Comparison of ENCODE assay signal across 8 cellular contexts in genomic region chr18:63421514-63421913, GRCh38. TPM values are rescaled to one million over a fixed set of nuclear protein-coding genes. Genes with fewer than 3 reads are reported as not detected.
DNase-seq lines count a peak whose midpoint lies in the region; ATAC-seq and TF ChIP-seq lines count a peak whose summit lies in the region.

No MANE protein-coding gene starts in this region.

- DNase-seq in SJSA1 (ENCODE audit: low read depth in 1 of 2, low spot score in 2 of 2) = no peak
- no peak for DNase-seq in fibroblast of mammary gland (ENCODE audit: low read depth)
- no peak for DNase-seq in sigmoid colon
- DNase-seq in DMS153 treated with DMSO at 0.1 percent for 48 hours (lab: John Stamatoyannopoulos, UW; ENCODE audit: unreplicated experiment) = no peak
- no peak for DNase-seq in HPDE6-E6E7 (ENCODE audit: extremely low spot score)

- TF ChIP-seq CTCF in GM12875 (IDR thresholded peaks at IDR 0.05; ENCODE audit: borderline replicate concordance, insufficient read depth, low read depth, low read length) (no peak), fibroblast of mammary gland (conservative IDR thresholded peaks at IDR 0.05; ENCODE audit: control insufficient read depth, insufficient read depth, low read depth, low read length) (no peak), sigmoid colon (IDR thresholded peaks at IDR 0.05) (no peak)

- no peak for TF ChIP-seq POLR2A in sigmoid colon (IDR thresholded peaks at IDR 0.05)

- H3K36me3 ChIP-seq in SJSA1 (peaks cover 25% of the 10 kb centered on the region), sigmoid colon (peaks cover 0 to 31% (median 2%) of the 10 kb centered on the region in 4 donors)

- no peaks in the 10 kb centered on the region for H3K27me3 ChIP-seq in SJSA1 (replicated peaks)
- no peaks in the 10 kb centered on the region for H3K27me3 ChIP-seq in sigmoid colon

- H3K4me3 ChIP-seq in GM12875 (ENCODE audit: low read depth, low read length) = peak overlapping the region; percentile 90
- peak overlapping the region; percentile 67 for H3K4me3 ChIP-seq in SJSA1
- H3K4me3 ChIP-seq in fibroblast of mammary gland (ENCODE audit: control insufficient read depth, low read depth, low read length) = peak overlapping the region; percentile 82
- peak overlapping the region; percentile 68 to 89 (median 84) for H3K4me3 ChIP-seq in sigmoid colon

- ATAC-seq in GM21619 (IDR thresholded peaks at IDR 0.05; ENCODE audit: unreplicated experiment) = no peak
- no peak for ATAC-seq in HG03457 (IDR thresholded peaks at IDR 0.05; ENCODE audit: unreplicated experiment)

- H3K4me1 ChIP-seq in SJSA1 (replicated peaks) (peaks cover 11% of the 10 kb centered on the region), sigmoid colon (peaks cover 0 to 18% (median 15%) of the 10 kb centered on the region in 4 donors)

- intact Hi-C loops in sigmoid colon (cut with DNase I) = loop anchor here (5.0 to 10.0 kb wide), 3 partner anchors 74 to 707 kb away; partner anchors contain the start of gene PHLPP1

- WGBS in sigmoid colon, 2 donors = 8 to 12% methylated on average over 6 of the region's 6 CpGs

- H3K27ac ChIP-seq in SJSA1 (peak overlapping the region; percentile 82), sigmoid colon (peak overlapping the region; percentile 90 to 96 (median 92))

- H3K9me3 ChIP-seq in SJSA1 (replicated peaks) (no peaks in the 10 kb centered on the region), sigmoid colon (no peaks in the 10 kb centered on the region)

- TF ChIP-seq EP300 in sigmoid colon (IDR thresholded peaks at IDR 0.05) = no peak

RNA-seq across cellular contexts. Expression of gene VPS4B, which starts 0.8 kb away (rescaled TPM):
- total RNA-seq in SJSA1 (2014; rRNA removed; shearing (Covaris generic)) = 40.6 and 47.8 TPM in 2 replicates
- total RNA-seq in sigmoid colon = 10 to 100 TPM; 31.4 to 41.0 (median 38.3) TPM
- polyA plus RNA-seq in sigmoid colon = 10 to 100 TPM; 34.6 to 69.4 (median 44.4) TPM

RNA-seq across cellular contexts. Expression of gene KDSR, which starts 54.5 kb away (rescaled TPM):
- total RNA-seq in SJSA1 (2014; rRNA removed; shearing (Covaris generic)) = 14.2 and 25.7 TPM in 2 replicates
- total RNA-seq in sigmoid colon = 10 to 100 TPM; 33.2 to 50.5 (median 42.7) TPM
- 10 to 100 TPM in 2 of 3 donors, 1 to 10 TPM in 1; 7.6 to 19.3 (median 10.8) TPM for polyA plus RNA-seq in sigmoid colon

RNA-seq across cellular contexts. Expression of gene SERPINB5, which starts 55.2 kb away (rescaled TPM):
- not detected in 2 replicates for total RNA-seq in SJSA1 (2014; rRNA removed; shearing (Covaris generic))
- not detected for total RNA-seq in sigmoid colon
- 1 to 10 TPM; 1.2 to 2.9 (median 1.6) TPM for polyA plus RNA-seq in sigmoid colon
